8 cellular contexts compared by ENCODE assay signal in genomic region chr17:75524971-75525805, GRCh38.
DNase-seq lines count a peak whose midpoint lies in the region; ATAC-seq lines count a peak whose summit lies in the region.

LLGL2 (plus strand) TSS chr17:75525697; CDS start chr17:75543427, 17,730 bp downstream.

- DNase-seq in AG08396 (ENCODE audit: low spot score) (peak; percentile 82), NCI-H526 (lab: John Stamatoyannopoulos, UW) (peak; percentile 87 to 97), medulla oblongata (ENCODE audit: extremely low spot score) (peak; percentile 55)
- DNase-seq in activated CD4-positive, alpha-beta T cell treated with anti-CD3 and anti-CD28 coated beads, Interleukin-2, amount 50 U/mL, for 48 hours = peak; percentile 71 to 76
- DNase-seq in stimulated activated CD8-positive, alpha-beta memory T cell treated with anti-CD3 and anti-CD28 coated beads, Interleukin-15, amount 100 ng/mL, for 48 hours (ENCODE audit: low read depth in 2 of 2) = peak; percentile 66 to 79

- ATAC-seq in GM19043 (IDR thresholded peaks at IDR 0.05; ENCODE audit: low read depth, unreplicated experiment) = peak; percentile 72
- ATAC-seq in HG03378 (IDR thresholded peaks at IDR 0.05; ENCODE audit: unreplicated experiment) = peak; percentile 51

- peak within 1 kb of the TSS; percentile 85 to 96 for H3K9ac ChIP-seq in duodenal mucosa (ENCODE audit: low read depth in 1 of 2, low read length in 2 of 2)

- H3K9me3 ChIP-seq in duodenal mucosa (ENCODE audit: control insufficient read depth in 1 of 2, low read length in 2 of 2) = no peaks in the 10 kb centered on the region

- peaks cover 12 to 22% of the 10 kb centered on the region in 2 donors for H3K4me1 ChIP-seq in duodenal mucosa (ENCODE audit: control insufficient read depth in 1 of 2, insufficient read depth in 2 of 2, low read length in 2 of 2)

- H3K4me3 ChIP-seq in duodenal mucosa (ENCODE audit: low read depth in 1 of 2, low read length in 2 of 2) = peak within 1 kb of the TSS; percentile 77 to 81

- H3K36me3 ChIP-seq in duodenal mucosa (ENCODE audit: control insufficient read depth in 1 of 2, insufficient read depth in 2 of 2, low read length in 2 of 2) = peaks cover 6 to 18% of the 10 kb centered on the region in 2 donors

- no peaks in the 10 kb centered on the region for H3K27me3 ChIP-seq in duodenal mucosa (ENCODE audit: control insufficient read depth in 1 of 2, insufficient read depth in 2 of 2, low read length in 2 of 2)

- peak within 1 kb of the TSS; percentile 89 for H3K27ac ChIP-seq in duodenal mucosa (ENCODE audit: low read depth, low read length)

Comparison
In these comparisons a context has a peak if more than half of its experiments do, and no peak if none do; other contexts are left out.
1. Peak in every context shown above with its lines: DNase-seq, ATAC-seq, H3K4me3 ChIP-seq and H3K27ac ChIP-seq.